In the genomic region with DNA sequence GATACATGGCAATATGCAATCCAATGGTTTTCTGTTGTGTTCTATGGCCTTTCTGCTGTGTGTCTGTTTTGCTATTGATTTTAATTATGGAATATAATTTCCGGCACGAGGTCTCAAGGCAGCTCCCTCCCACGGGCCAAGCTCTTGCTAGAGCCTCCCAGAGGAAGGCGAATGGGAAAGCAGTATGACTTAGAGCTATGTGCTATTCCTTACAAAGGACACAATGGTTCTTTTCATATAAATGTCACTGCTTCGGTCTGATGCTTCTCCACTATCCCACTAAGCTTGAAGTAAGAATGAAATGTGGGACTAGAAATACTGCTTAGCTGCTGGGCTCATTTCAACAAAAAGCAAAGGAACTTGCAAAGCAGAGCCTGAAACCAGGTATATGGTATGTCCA, we compare ENCODE assay signal across 20 cellular contexts.
DNase-seq lines count a peak whose midpoint lies in the region; ATAC-seq lines count a peak whose summit lies in the region.
"Had no signal": no experiment of that assay in that cellular context is flagged by ENCODE, and none has a peak within 500 bp of the region (broad histone marks: within the 10 kb centered on the region; RNA-seq: fewer than 3 reads in every experiment).

No MANE protein-coding gene starts in this region.

- no peaks in the 10 kb centered on the region for H3K9me3 Mint-ChIP-seq in effector memory CD8-positive, alpha-beta T cell

- DNase-seq in COLO829 (ENCODE audit: low spot score): peak; percentile 18
- DNase-seq in foreskin melanocyte: peak; percentile 89
- DNase-seq in pons (ENCODE audit: low spot score): peak; percentile 32
- no peak for DNase-seq in hippocampal formation (lab: John Stamatoyannopoulos, UW)
- no peak for DNase-seq in epidermal melanocyte (ENCODE audit: insufficient read length, low spot score)
- DNase-seq in effector memory CD8-positive, alpha-beta T cell: no peak
- DNase-seq: 8988T; ACHN; AML-193; C1 segment of cervical spinal cord; Caco-2; CD4-positive, alpha-beta memory T cell; DMS153; DND-41; GDM1; H9 had no signal

- peaks cover 0 to 13% of the 10 kb centered on the region in 2 donors for H3K4me1 Mint-ChIP-seq in effector memory CD8-positive, alpha-beta T cell (ENCODE audit: low read depth in 2 of 2)
- H3K4me1 Mint-ChIP-seq: CD4-positive, alpha-beta memory T cell; GM23338; H9 had no signal

- no peak overlapping the region for H3K27ac Mint-ChIP-seq in effector memory CD8-positive, alpha-beta T cell
- H3K27ac Mint-ChIP-seq: CD4-positive, alpha-beta memory T cell; GM23338; H9 had no signal

- H3K36me3 Mint-ChIP-seq in effector memory CD8-positive, alpha-beta T cell (ENCODE audit: insufficient read depth): no peaks in the 10 kb centered on the region
- H3K36me3 Mint-ChIP-seq: CD4-positive, alpha-beta memory T cell had no signal

- no peak overlapping the region for H3K4me3 Mint-ChIP-seq in effector memory CD8-positive, alpha-beta T cell
- H3K4me3 Mint-ChIP-seq: CD4-positive, alpha-beta memory T cell; GM23338; H9 had no signal

- H3K27me3 Mint-ChIP-seq in effector memory CD8-positive, alpha-beta T cell: no peaks in the 10 kb centered on the region
- H3K27me3 Mint-ChIP-seq: CD4-positive, alpha-beta memory T cell had no signal

- no peak for ATAC-seq in effector memory CD8-positive, alpha-beta T cell (replicated peaks)
- ATAC-seq: A549, GM12878, GM23338, HCT116 had no signal

Comparison
In these comparisons a context has a peak if more than half of its experiments do, and no peak if none do; other contexts are left out.
1. DNase-seq: peak in COLO829 (single experiment), foreskin melanocyte (single experiment) and pons (single experiment); none in hippocampal formation (0 of 2), epidermal melanocyte (single experiment) and effector memory CD8-positive, alpha-beta T cell (0 of 3).